Comparison of ENCODE assay signal across 8 cellular contexts in the genomic region with DNA sequence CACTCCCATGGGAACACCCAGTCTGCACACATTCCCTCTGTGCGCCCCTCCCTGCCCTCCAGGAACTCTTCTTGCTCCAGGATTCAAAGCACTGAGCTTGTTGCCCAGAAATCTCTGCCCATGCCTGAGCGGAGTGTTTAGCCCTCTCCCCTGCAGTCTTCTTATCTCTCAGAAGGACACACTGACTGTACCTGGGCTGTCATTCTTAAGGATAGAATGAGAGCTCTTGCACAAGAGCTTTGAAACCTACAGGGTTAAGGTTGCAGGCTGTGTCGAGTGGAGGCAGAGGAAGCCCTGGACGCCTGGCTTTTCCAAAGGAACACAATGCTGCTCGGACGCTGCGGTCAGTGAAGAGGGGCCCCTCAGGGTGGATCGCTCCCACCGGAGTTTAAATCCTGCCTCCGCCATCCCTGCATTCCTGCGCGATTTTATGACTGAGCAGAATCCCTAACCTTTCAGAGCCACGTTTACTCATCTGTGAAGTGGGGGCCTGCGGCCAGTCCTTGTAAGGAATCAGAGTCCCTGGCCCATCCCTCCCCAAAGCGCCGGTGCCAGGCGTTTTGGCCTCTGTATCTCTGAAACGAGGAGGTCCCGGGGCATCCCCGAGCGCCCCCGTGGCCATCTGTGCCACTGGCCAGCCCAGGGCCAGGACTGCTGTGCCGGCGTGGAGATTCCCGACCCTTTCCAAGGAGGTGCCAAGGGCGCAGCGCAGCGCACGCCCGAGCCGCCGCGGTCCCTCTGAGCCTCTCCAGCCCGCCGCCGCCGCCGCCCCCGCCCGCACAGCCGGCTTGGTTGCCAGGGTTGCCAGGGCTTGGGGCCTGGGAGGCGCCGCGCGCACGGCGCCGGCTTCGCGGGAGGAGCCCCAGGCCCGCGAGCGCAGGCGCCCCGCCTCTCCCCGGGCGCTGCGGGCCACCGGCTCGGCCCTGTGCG. TPM values are rescaled to one million over a fixed set of nuclear protein-coding genes. Genes with fewer than 3 reads are reported as not detected.
DNase-seq lines count a peak whose midpoint lies in the region; ATAC-seq and TF ChIP-seq lines count a peak whose summit lies in the region.

No MANE protein-coding gene starts in this region.

- no CpG with 5 or more reads among the region's 61 CpGs for WGBS in iPS DF 6.9 (ENCODE audit: insufficient coverage, insufficient read length)
- 8% methylated on average over 29 of the region's 61 CpGs for WGBS in smooth muscle cell (ENCODE audit: low lambda C conversion rate)

- no peak overlapping the region for H3K27ac Mint-ChIP-seq in activated T-helper 17 cell treated with anti-CD3 and anti-CD28 coated beads, Interleukin-2, amount 50 U/mL, for 72 hours

- H3K9ac ChIP-seq in smooth muscle cell (ENCODE audit: low read depth): peak overlapping the region; percentile 9

- peaks cover 11% of the 10 kb centered on the region for H3K27me3 Mint-ChIP-seq in activated T-helper 17 cell treated with anti-CD3 and anti-CD28 coated beads, Interleukin-2, amount 50 U/mL, for 72 hours

- DNase-seq in HEK293T (ENCODE audit: extremely low spot score): peak; percentile 46
- no peak for DNase-seq in iPS DF 6.9 (ENCODE audit: low read depth, low spot score)
- DNase-seq in smooth muscle cell (lab: John Stamatoyannopoulos, UW; ENCODE audit: unreplicated experiment): no peak
- no peak for DNase-seq in inferior parietal cortex (ENCODE audit: extremely low spot score)
- DNase-seq in SW480 (ENCODE audit: low spot score): no peak
- DNase-seq in NOMO-1 treated with DMSO at 0.1 percent for 48 hours (lab: John Stamatoyannopoulos, UW; ENCODE audit: unreplicated experiment): no peak

- no peaks in the 10 kb centered on the region for H3K9me3 Mint-ChIP-seq in activated T-helper 17 cell treated with anti-CD3 and anti-CD28 coated beads, Interleukin-2, amount 50 U/mL, for 72 hours

- H3K9me3 ChIP-seq in iPS DF 6.9 (ENCODE audit: control insufficient read depth, insufficient read depth, low read length) (no peaks in the 10 kb centered on the region), smooth muscle cell (replicated peaks; ENCODE audit: low read depth) (no peaks in the 10 kb centered on the region)

- ATAC-seq in activated T-helper 17 cell treated with anti-CD3 and anti-CD28 coated beads, Interleukin-2, amount 50 U/mL, for 72 hours (replicated peaks): peak; percentile 25
- no peak for ATAC-seq in GM19328 (IDR thresholded peaks at IDR 0.05; ENCODE audit: unreplicated experiment)

- no peaks in the 10 kb centered on the region for H3K4me1 Mint-ChIP-seq in activated T-helper 17 cell treated with anti-CD3 and anti-CD28 coated beads, Interleukin-2, amount 50 U/mL, for 72 hours

- H3K79me2 ChIP-seq in smooth muscle cell (ENCODE audit: low read depth): no peaks in the 10 kb centered on the region

- CTCF ChIA-PET in HEK293T (lab: Yijun Ruan, JAX): interaction anchor here (0.6 kb wide), 1 partner anchor 36 kb away, joined by 3 read pairs; no protein-coding TSS in a partner anchor

- H3K4me2 ChIP-seq in smooth muscle cell: peak overlapping the region; percentile 98

- POLR2A ChIA-PET in HEK293T (lab: Yijun Ruan, JAX): no interaction called here

- peak overlapping the region; percentile 57; the same call in 1 of the 2 replicates for H3K4me3 ChIP-seq in iPS DF 6.9 (ENCODE audit: low read length)
- peak overlapping the region; percentile 68 for H3K4me3 ChIP-seq in smooth muscle cell

- H4K20me1 ChIP-seq in smooth muscle cell (ENCODE audit: low read depth): peaks cover 4% of the 10 kb centered on the region

- H3K27ac ChIP-seq in iPS DF 6.9 (ENCODE audit: low read length) (no peak overlapping the region), smooth muscle cell (ENCODE audit: low read depth) (no peak overlapping the region)

- H2AFZ ChIP-seq in smooth muscle cell (ENCODE audit: low read depth): peak overlapping the region; percentile 62

- no peaks in the 10 kb centered on the region for H3K36me3 Mint-ChIP-seq in activated T-helper 17 cell treated with anti-CD3 and anti-CD28 coated beads, Interleukin-2, amount 50 U/mL, for 72 hours (ENCODE audit: low read depth)

- no peak overlapping the region for H3K4me3 Mint-ChIP-seq in activated T-helper 17 cell treated with anti-CD3 and anti-CD28 coated beads, Interleukin-2, amount 50 U/mL, for 72 hours

- TF ChIP-seq CTCF in smooth muscle cell (IDR thresholded peaks at IDR 0.05; ENCODE audit: borderline replicate concordance, insufficient read depth, poor library complexity, severe bottlenecking): no peak

- peaks cover 9% of the 10 kb centered on the region; the same call in 1 of the 2 replicates for H3K27me3 ChIP-seq in iPS DF 6.9 (ENCODE audit: control insufficient read depth, insufficient read depth, low read length)
- H3K27me3 ChIP-seq in smooth muscle cell (ENCODE audit: low read depth): no peaks in the 10 kb centered on the region

- H3K4me1 ChIP-seq in iPS DF 6.9 (ENCODE audit: control insufficient read depth, insufficient read depth, low read length): peaks cover 2% of the 10 kb centered on the region; the same call in 1 of the 2 replicates
- H3K4me1 ChIP-seq in smooth muscle cell (ENCODE audit: low read depth): peaks cover 16% of the 10 kb centered on the region

- no peaks in the 10 kb centered on the region for H3F3A ChIP-seq in smooth muscle cell (ENCODE audit: low read depth)

- no peaks in the 10 kb centered on the region for H3K36me3 ChIP-seq in iPS DF 6.9 (ENCODE audit: control insufficient read depth, insufficient read depth, low read length)
- H3K36me3 ChIP-seq in smooth muscle cell (ENCODE audit: low read depth): no peaks in the 10 kb centered on the region

TF ChIP-seq in HEK293T, 16 proteins besides CTCF, POLR2A, EP300 and RAD21:
- TF ChIP-seq ARNT (IDR thresholded peaks at IDR 0.05) (no peak), HDGF (IDR thresholded peaks at IDR 0.05; ENCODE audit: borderline replicate concordance) (no peak), LEF1 (IDR thresholded peaks at IDR 0.05; ENCODE audit: borderline replicate concordance) (no peak), ELF4 (IDR thresholded peaks at IDR 0.05) (no peak), FOXA1 (IDR thresholded peaks at IDR 0.05) (no peak), SP1 (IDR thresholded peaks at IDR 0.05) (no peak), CTBP1 (IDR thresholded peaks at IDR 0.05; ENCODE audit: borderline replicate concordance) (no peak), BHLHE40 (IDR thresholded peaks at IDR 0.05; ENCODE audit: borderline replicate concordance) (no peak), L3MBTL2 (conservative IDR thresholded peaks at IDR 0.05) (no peak)
- TF ChIP-seq, protein P1, sequence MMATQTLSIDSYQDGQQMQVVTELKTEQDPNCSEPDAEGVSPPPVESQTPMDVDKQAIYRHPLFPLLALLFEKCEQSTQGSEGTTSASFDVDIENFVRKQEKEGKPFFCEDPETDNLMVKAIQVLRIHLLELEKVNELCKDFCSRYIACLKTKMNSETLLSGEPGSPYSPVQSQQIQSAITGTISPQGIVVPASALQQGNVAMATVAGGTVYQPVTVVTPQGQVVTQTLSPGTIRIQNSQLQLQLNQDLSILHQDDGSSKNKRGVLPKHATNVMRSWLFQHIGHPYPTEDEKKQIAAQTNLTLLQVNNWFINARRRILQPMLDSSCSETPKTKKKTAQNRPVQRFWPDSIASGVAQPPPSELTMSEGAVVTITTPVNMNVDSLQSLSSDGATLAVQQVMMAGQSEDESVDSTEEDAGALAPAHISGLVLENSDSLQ (IDR thresholded peaks at IDR 0.05): no peak

RNA-seq across cellular contexts. Expression of gene FAM168B, which starts 58.9 kb away (rescaled TPM):
- total RNA-seq in activated T-helper 17 cell treated with anti-CD3 and anti-CD28 coated beads, Interleukin-2, amount 50 U/mL, for 72 hours: 10 to 100 TPM; 69.2 to 77.1 TPM
- total RNA-seq in smooth muscle cell: 113 and 117 TPM in 2 replicates
- polyA plus RNA-seq in smooth muscle cell: 46.6 and 54.1 TPM in 2 replicates
